Comparison of ENCODE assay signal across 14 cellular contexts in the genomic region with DNA sequence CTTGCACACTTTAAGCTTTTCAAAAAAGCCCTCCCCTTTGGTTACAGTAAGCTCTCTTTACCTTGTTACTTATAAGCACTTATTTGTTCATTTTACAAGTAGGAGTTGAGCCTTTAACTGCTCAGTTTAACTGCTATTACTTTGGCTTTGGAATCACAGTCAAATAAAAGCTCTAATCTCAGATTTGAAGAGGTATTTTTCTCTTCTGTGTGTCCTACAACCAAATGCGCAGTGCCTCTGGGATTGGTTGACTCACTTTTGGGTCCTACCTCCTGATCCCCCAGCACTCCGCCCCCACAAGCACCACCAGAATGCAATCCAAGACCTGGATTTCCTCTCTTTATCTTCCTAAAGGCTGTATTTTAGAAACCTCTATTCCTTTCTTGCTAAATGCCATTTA. TPM values are rescaled to one million over a fixed set of nuclear protein-coding genes. Genes with fewer than 3 reads are reported as not detected.
DNase-seq lines count a peak whose midpoint lies in the region; ATAC-seq and TF ChIP-seq lines count a peak whose summit lies in the region.
"Had no signal": no experiment of that assay in that cellular context is flagged by ENCODE, and none has a peak within 500 bp of the region (broad histone marks: within the 10 kb centered on the region; RNA-seq: fewer than 3 reads in every experiment).

No MANE protein-coding gene starts in this region.

- H3K36me3 ChIP-seq in DOHH2 (ENCODE audit: control insufficient read depth, low read length) (peaks cover 58% of the 10 kb centered on the region), parathyroid adenoma (ENCODE audit: control insufficient read depth, insufficient read depth, low read length) (no peaks in the 10 kb centered on the region)

- no peaks in the 10 kb centered on the region for H3K9me2 ChIP-seq in DOHH2 (replicated peaks; ENCODE audit: control insufficient read depth, low read length)

- H3F3A ChIP-seq in DOHH2 (ENCODE audit: control insufficient read depth, insufficient read depth) = peaks cover 31% of the 10 kb centered on the region

- H3K4me1 ChIP-seq in DOHH2 (ENCODE audit: control insufficient read depth, low read length) (peaks cover 82% of the 10 kb centered on the region), parathyroid adenoma (peaks cover 9% of the 10 kb centered on the region)

- no peaks in the 10 kb centered on the region for H3K9me3 ChIP-seq in DOHH2 (ENCODE audit: control insufficient read depth, insufficient read depth, low read length)
- H3K9me3 ChIP-seq in parathyroid adenoma (ENCODE audit: control insufficient read depth, low read length) = no peaks in the 10 kb centered on the region
- H3K9me3 ChIP-seq: spleen had no signal

- no peak overlapping the region for H3K9ac ChIP-seq in parathyroid adenoma

- intact Hi-C loops in left colon (cut with DNase I, micrococcal nuclease) = no loop called here

- H4K20me1 ChIP-seq in DOHH2 (ENCODE audit: control insufficient read depth, insufficient read depth, low read depth, low read length) = no peaks in the 10 kb centered on the region

- ATAC-seq in left colon (no peak), GM18868 (IDR thresholded peaks at IDR 0.05; ENCODE audit: unreplicated experiment) (no peak)

- H3K4me3 ChIP-seq in DOHH2 (ENCODE audit: low read length) (peak overlapping the region; percentile 93), parathyroid adenoma (ENCODE audit: low read depth, low read length) (peak overlapping the region; percentile 7)
- H3K4me3 ChIP-seq: lung had no signal

- H2AFZ ChIP-seq in parathyroid adenoma = no peak overlapping the region

- no peak for TF ChIP-seq CTCF in DOHH2 (IDR thresholded peaks at IDR 0.05; ENCODE audit: low read depth, low read length, poor library complexity, severe bottlenecking)
- no peak for TF ChIP-seq CTCF in parathyroid adenoma (IDR thresholded peaks at IDR 0.05)

- peak overlapping the region; percentile 100 for H3K4me2 ChIP-seq in DOHH2 (ENCODE audit: low read length)
- H3K4me2 ChIP-seq in parathyroid adenoma (ENCODE audit: low read length) = no peak overlapping the region

- H3K79me2 ChIP-seq in DOHH2 (ENCODE audit: control insufficient read depth, low read length) = peaks cover 87% of the 10 kb centered on the region
- H3K79me2 ChIP-seq in parathyroid adenoma = peaks cover 20% of the 10 kb centered on the region

- DNase-seq in NCI-H226 (peak; percentile 41), left colon (no peak), NCI-H345 (lab: John Stamatoyannopoulos, UW) (no peak), NCI-H1694 (lab: John Stamatoyannopoulos, UW) (no peak)
- DNase-seq: activated naive CD4-positive, alpha-beta T cell; NCI-H2107; spleen; stimulated activated naive CD4-positive, alpha-beta T cell had no signal

- H3K27me3 ChIP-seq in DOHH2 (ENCODE audit: control insufficient read depth, low read length) (no peaks in the 10 kb centered on the region), parathyroid adenoma (ENCODE audit: control insufficient read depth, insufficient read depth, low read length) (no peaks in the 10 kb centered on the region)
- H3K27me3 ChIP-seq: spleen had no signal

- H3K27ac ChIP-seq in DOHH2 (ENCODE audit: low read depth, low read length) (peak overlapping the region; percentile 93), cingulate gyrus (ENCODE audit: low read depth, low read length) (peak overlapping the region; percentile 48), parathyroid adenoma (no peak overlapping the region)

RNA-seq across cellular contexts. Expression of a gene that starts 2.5 kb away (rescaled TPM):
- total RNA-seq in left colon = 10 to 100 TPM; 25.6 to 39.2 TPM

RNA-seq across cellular contexts. Expression of a gene that starts 43.8 kb away (rescaled TPM):
- 1 to 10 TPM in 1 of 2 donors, under 1 TPM in 1; 0.76 to 1.3 TPM for total RNA-seq in left colon
- total RNA-seq: T-helper 2 cell treated with Interferon-gamma antibody and Interleukin-4, amounts not matched to agents 100 ng/mL and 5 ng/mL, for 36 hours had no signal
